15 cellular contexts compared by ENCODE assay signal in the genomic region with DNA sequence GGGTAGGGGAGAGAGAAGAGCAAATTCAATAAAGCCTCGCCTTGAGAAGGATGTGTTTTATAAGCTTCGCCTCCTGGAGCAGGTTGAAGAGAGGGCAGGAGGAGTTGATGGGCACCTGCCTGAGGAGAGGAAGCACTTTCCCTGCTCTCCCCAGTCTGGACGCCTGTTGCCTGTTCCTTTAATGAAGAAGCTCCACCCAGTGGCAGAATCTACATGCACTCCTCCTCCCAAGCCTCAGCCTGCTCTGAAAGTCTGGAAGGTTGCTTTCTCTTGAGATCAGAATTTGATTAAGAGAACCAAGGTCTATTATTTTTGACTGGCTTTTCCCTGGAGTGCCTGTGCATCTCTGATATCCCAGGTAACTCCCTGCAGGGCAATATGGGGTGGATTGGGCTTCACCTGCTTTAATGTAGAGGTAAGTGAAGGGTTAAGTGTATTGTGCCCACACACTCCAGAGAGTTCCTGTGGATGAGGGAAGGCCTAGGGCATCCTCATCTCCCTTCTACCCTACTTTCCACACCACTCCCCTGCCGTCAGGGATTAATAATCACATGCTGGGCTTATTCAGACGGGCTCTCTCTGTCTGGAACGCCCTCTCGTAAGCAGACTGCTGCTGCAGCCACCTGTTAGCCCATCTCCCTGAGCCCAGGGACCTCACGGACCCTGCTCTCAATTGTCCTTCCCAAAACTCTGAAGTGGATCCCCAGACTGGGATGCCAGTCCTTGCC.
DNase-seq lines count a peak whose midpoint lies in the region; ATAC-seq, FAIRE-seq and TF ChIP-seq lines count a peak whose summit lies in the region.
"Had no signal": no experiment of that assay in that cellular context is flagged by ENCODE, and none has a peak within 500 bp of the region (broad histone marks: within the 10 kb centered on the region; RNA-seq: fewer than 3 reads in every experiment).

No MANE protein-coding gene starts in this region.

- H3K9me2 ChIP-seq in Loucy (replicated peaks; ENCODE audit: low read depth, low read length): no peaks in the 10 kb centered on the region

- H3K9ac ChIP-seq in Loucy (ENCODE audit: low read depth, low read length, poor library complexity, severe bottlenecking): no peak overlapping the region

- H3K9me3 ChIP-seq in Loucy (ENCODE audit: insufficient read depth, low read depth, low read length) (no peaks in the 10 kb centered on the region), RWPE2 (ENCODE audit: severe bottlenecking) (no peaks in the 10 kb centered on the region), iPS DF 6.9 (ENCODE audit: control insufficient read depth, insufficient read depth, low read length) (no peaks in the 10 kb centered on the region)
- H3K9me3 ChIP-seq: BE2C had no signal

- H3K4me1 ChIP-seq in Loucy (ENCODE audit: insufficient read depth, low read length, poor library complexity, severe bottlenecking) (no peaks in the 10 kb centered on the region), RWPE2 (ENCODE audit: insufficient read depth, poor library complexity, severe bottlenecking) (no peaks in the 10 kb centered on the region), iPS DF 6.9 (ENCODE audit: control insufficient read depth, insufficient read depth, low read length) (peaks cover 4% of the 10 kb centered on the region)
- H3K4me1 ChIP-seq: BE2C had no signal

- H4K20me1 ChIP-seq in Loucy (ENCODE audit: insufficient read depth, low read length, poor library complexity, severe bottlenecking): no peaks in the 10 kb centered on the region

- H3K79me2 ChIP-seq in Loucy (ENCODE audit: insufficient read depth, low read length): no peaks in the 10 kb centered on the region

- H2AFZ ChIP-seq in Loucy (ENCODE audit: low read length): no peak overlapping the region

- H3K4me2 ChIP-seq in Loucy (ENCODE audit: low read depth, low read length, poor library complexity, severe bottlenecking): no peak overlapping the region

- H3K36me3 ChIP-seq in Loucy (ENCODE audit: insufficient read depth, low read length): no peaks in the 10 kb centered on the region
- H3K36me3 ChIP-seq in RWPE2 (ENCODE audit: low read depth): no peaks in the 10 kb centered on the region
- H3K36me3 ChIP-seq in iPS DF 6.9 (ENCODE audit: control insufficient read depth, insufficient read depth, low read length): no peaks in the 10 kb centered on the region
- H3K36me3 ChIP-seq: BE2C had no signal

- FAIRE-seq in D721Med (lab: Jason Lieb, UNC): no peak

- WGBS in iPS DF 6.9 (ENCODE audit: insufficient coverage, insufficient read length): no CpG with 5 or more reads among the region's 8 CpGs

- ATAC-seq in RWPE2 (ENCODE audit: low read depth) (peak; percentile 46; the same call in 1 of the 3 replicates), HG03108 (IDR thresholded peaks at IDR 0.05; ENCODE audit: unreplicated experiment) (no peak)
- no peak for ATAC-seq in activated CD4-positive, CD25-positive, alpha-beta regulatory T cell treated with anti-CD3 and anti-CD28 coated beads, Interleukin-2, amount 50 U/mL, for 24 hours

- no peaks in the 10 kb centered on the region for H3K27me3 ChIP-seq in Loucy (ENCODE audit: insufficient read depth, low read length, poor library complexity, severe bottlenecking)
- peaks cover 8% of the 10 kb centered on the region for H3K27me3 ChIP-seq in RWPE2 (ENCODE audit: insufficient read depth, poor library complexity, severe bottlenecking)
- no peaks in the 10 kb centered on the region for H3K27me3 ChIP-seq in iPS DF 6.9 (ENCODE audit: control insufficient read depth, insufficient read depth, low read length)
- H3K27me3 ChIP-seq: BE2C had no signal

- H3K27ac ChIP-seq in RWPE2 (ENCODE audit: poor library complexity, severe bottlenecking) (no peak overlapping the region), iPS DF 6.9 (ENCODE audit: low read length) (no peak overlapping the region)
- H3K27ac ChIP-seq: SK-N-MC had no signal

- TF ChIP-seq CTCF in D721Med (IDR thresholded peaks at IDR 0.05; ENCODE audit: insufficient read depth, missing control alignments) (peak; percentile 29), Loucy (conservative IDR thresholded peaks at IDR 0.05; ENCODE audit: low read length) (peak; percentile 33), RWPE2 (IDR thresholded peaks at IDR 0.05; ENCODE audit: poor library complexity, severe bottlenecking) (no peak)

- no peak overlapping the region for H3K4me3 ChIP-seq in Loucy (ENCODE audit: low read length, poor library complexity, severe bottlenecking)
- H3K4me3 ChIP-seq in RWPE2 (ENCODE audit: severe bottlenecking): no peak overlapping the region
- no peak overlapping the region for H3K4me3 ChIP-seq in iPS DF 6.9 (ENCODE audit: low read length)
- H3K4me3 ChIP-seq: SK-N-MC had no signal

- no peaks in the 10 kb centered on the region for H3F3A ChIP-seq in Loucy (ENCODE audit: low read depth)

- no peak for DNase-seq in D721Med (ENCODE audit: insufficient read length, low spot score)
- no peak for DNase-seq in RWPE2 (ENCODE audit: low spot score)
- DNase-seq in iPS DF 6.9 (ENCODE audit: low read depth, low spot score): peak; percentile 25
- no peak for DNase-seq in stimulated activated CD4-positive, alpha-beta T cell treated with anti-CD3 and anti-CD28 coated beads, Interleukin-2, amount 100 ng/mL, for 24 hours
- no peak for DNase-seq in HK-2 (ENCODE audit: unreplicated experiment)
- DNase-seq: activated CD4-positive, alpha-beta T cell treated with anti-CD3 and anti-CD28 coated beads, Interleukin-2, amount 10 ng/mL, durations not matched to agents 7 days and 5 days; activated gamma-delta T cell; BE2C; cerebellar nuclear complex; islet precursor cell; nephron progenitor cell had no signal
